Comparison of ENCODE assay signal across 1 cellular context in genomic region chr7:121336579-121336978, GRCh38.
TF ChIP-seq lines count a peak whose summit lies in the region.

No MANE protein-coding gene starts in this region.

TF ChIP-seq in IMR-90, 13 proteins besides CTCF, POLR2A, EP300 and RAD21 (continued from another document):
- TF ChIP-seq MAFK (IDR thresholded peaks at IDR 0.05; ENCODE audit: low read depth, low read length): no peak
